In genomic region chr1:169893645-169894423, GRCh38 we compare ENCODE assay signal across 8 cellular contexts. TPM values are rescaled to one million over a fixed set of nuclear protein-coding genes. Genes with fewer than 3 reads are reported as not detected.
A peak's percentile ranks its signal among the peaks of the same experiment; 100 is the strongest.
DNase-seq lines count a peak whose midpoint lies in the region; ATAC-seq and TF ChIP-seq lines count a peak whose summit lies in the region.

A gene with protein sequence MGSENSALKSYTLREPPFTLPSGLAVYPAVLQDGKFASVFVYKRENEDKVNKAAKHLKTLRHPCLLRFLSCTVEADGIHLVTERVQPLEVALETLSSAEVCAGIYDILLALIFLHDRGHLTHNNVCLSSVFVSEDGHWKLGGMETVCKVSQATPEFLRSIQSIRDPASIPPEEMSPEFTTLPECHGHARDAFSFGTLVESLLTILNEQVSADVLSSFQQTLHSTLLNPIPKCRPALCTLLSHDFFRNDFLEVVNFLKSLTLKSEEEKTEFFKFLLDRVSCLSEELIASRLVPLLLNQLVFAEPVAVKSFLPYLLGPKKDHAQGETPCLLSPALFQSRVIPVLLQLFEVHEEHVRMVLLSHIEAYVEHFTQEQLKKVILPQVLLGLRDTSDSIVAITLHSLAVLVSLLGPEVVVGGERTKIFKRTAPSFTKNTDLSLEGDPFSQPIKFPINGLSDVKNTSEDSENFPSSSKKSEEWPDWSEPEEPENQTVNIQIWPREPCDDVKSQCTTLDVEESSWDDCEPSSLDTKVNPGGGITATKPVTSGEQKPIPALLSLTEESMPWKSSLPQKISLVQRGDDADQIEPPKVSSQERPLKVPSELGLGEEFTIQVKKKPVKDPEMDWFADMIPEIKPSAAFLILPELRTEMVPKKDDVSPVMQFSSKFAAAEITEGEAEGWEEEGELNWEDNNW (minus strand): TSS chr1:169893896. CDS start chr1:169888840, 5,056 bp downstream.

- peak within 1 kb of the TSS; percentile 97 for H3K4me3 Mint-ChIP-seq in activated naive CD8-positive, alpha-beta T cell

- DNase-seq in NCI-H1092 treated with DMSO at 0.1 percent for 48 hours (lab: John Stamatoyannopoulos, UW): peak; percentile 100
- DNase-seq in SKM-1 (lab: John Stamatoyannopoulos, UW; ENCODE audit: unreplicated experiment): peak; percentile 98
- peak; percentile 96 for DNase-seq in glomerular visceral epithelial cell (ENCODE audit: extremely low spot score)
- peak; percentile 73 for DNase-seq in omental fat pad (ENCODE audit: low spot score)
- DNase-seq in testis: peak; percentile 98

- intact Hi-C loops in testis (cut with DNase I; ENCODE audit: low total_unique reads): no loop called here

- no peaks in the 10 kb centered on the region for H3K36me3 ChIP-seq in testis (ENCODE audit: low read depth, missing control alignments)

- 0% methylated on average over 22 to 44 of the region's 52 CpGs for WGBS in testis, 2 donors

- ATAC-seq in HG02610 (IDR thresholded peaks at IDR 0.05; ENCODE audit: unreplicated experiment): peak; percentile 85
- peak; percentile 99 for ATAC-seq in omental fat pad (ENCODE audit: low FRiP score)

- peaks cover 9% of the 10 kb centered on the region for H3K4me1 ChIP-seq in testis

- H3K9me3 Mint-ChIP-seq in activated naive CD8-positive, alpha-beta T cell (ENCODE audit: low read depth): no peaks in the 10 kb centered on the region

- peak within 1 kb of the TSS; percentile 100 for H3K27ac Mint-ChIP-seq in activated naive CD8-positive, alpha-beta T cell

- H3K27me3 ChIP-seq in testis: no peaks in the 10 kb centered on the region

- peak within 1 kb of the TSS; percentile 95 to 96 for H3K27ac ChIP-seq in testis

- TF ChIP-seq CTCF in omental fat pad (IDR thresholded peaks at IDR 0.05) (no peak), testis (IDR thresholded peaks at IDR 0.05) (peak in 1 of 3 experiments; percentile 6)

- peaks cover 48% of the 10 kb centered on the region for H3K4me1 Mint-ChIP-seq in activated naive CD8-positive, alpha-beta T cell (ENCODE audit: low read depth)

- no peaks in the 10 kb centered on the region for H3K36me3 Mint-ChIP-seq in activated naive CD8-positive, alpha-beta T cell

- H3K9me3 ChIP-seq in testis: no peaks in the 10 kb centered on the region

- TF ChIP-seq POLR2A in testis (IDR thresholded peaks at IDR 0.05): no peak

- H3K27me3 Mint-ChIP-seq in activated naive CD8-positive, alpha-beta T cell: no peaks in the 10 kb centered on the region

- H3K4me3 ChIP-seq in GM08714 (ENCODE audit: low read length) (peak within 1 kb of the TSS; percentile 90), testis (peak within 1 kb of the TSS; percentile 86 to 97)

RNA-seq across cellular contexts. Expression of the gene that starts here (rescaled TPM):
- total RNA-seq in omental fat pad: 10 to 100 TPM in 2 of 4 donors, 1 to 10 TPM in 2; 7.0 to 17.2 (median 10.9) TPM
- total RNA-seq in testis: 10 to 100 TPM; 15.8 to 16.3 TPM
- polyA plus RNA-seq in testis (ENCODE audit: insufficient read depth, low read depth, low replicate concordance): 13.3 TPM

Comparison
In these comparisons a context has a peak if more than half of its experiments do, and no peak if none do; other contexts are left out.
1. Peak in every context shown above with its lines: DNase-seq, ATAC-seq, H3K4me3 ChIP-seq and H3K27ac ChIP-seq.